Comparison of ENCODE assay signal across 1 cellular context in the genomic region with DNA sequence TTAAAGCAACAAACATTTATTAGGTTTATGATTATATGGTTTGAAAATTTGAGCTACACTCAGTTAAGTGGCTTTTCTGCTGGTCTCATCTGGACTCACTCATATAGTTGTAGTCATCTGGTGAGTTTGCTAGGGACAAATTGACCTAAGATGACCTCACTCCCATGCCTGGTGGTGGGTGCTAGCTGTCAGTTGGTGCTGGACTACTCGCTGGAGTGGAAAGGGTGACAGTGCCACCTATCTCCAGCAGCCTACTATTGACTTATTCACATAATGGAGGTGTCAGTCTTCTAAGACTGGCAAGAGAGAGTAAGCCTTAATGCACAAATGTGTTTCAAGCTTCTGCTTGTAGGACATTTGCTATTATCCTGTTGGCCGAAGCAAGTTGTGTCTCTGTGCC.
TF ChIP-seq lines count a peak whose summit lies in the region.

No MANE protein-coding gene starts in this region.

TF ChIP-seq in Ishikawa, 13 proteins besides CTCF, POLR2A, EP300 and RAD21 (continued from another document):
- TF ChIP-seq, protein P1, sequence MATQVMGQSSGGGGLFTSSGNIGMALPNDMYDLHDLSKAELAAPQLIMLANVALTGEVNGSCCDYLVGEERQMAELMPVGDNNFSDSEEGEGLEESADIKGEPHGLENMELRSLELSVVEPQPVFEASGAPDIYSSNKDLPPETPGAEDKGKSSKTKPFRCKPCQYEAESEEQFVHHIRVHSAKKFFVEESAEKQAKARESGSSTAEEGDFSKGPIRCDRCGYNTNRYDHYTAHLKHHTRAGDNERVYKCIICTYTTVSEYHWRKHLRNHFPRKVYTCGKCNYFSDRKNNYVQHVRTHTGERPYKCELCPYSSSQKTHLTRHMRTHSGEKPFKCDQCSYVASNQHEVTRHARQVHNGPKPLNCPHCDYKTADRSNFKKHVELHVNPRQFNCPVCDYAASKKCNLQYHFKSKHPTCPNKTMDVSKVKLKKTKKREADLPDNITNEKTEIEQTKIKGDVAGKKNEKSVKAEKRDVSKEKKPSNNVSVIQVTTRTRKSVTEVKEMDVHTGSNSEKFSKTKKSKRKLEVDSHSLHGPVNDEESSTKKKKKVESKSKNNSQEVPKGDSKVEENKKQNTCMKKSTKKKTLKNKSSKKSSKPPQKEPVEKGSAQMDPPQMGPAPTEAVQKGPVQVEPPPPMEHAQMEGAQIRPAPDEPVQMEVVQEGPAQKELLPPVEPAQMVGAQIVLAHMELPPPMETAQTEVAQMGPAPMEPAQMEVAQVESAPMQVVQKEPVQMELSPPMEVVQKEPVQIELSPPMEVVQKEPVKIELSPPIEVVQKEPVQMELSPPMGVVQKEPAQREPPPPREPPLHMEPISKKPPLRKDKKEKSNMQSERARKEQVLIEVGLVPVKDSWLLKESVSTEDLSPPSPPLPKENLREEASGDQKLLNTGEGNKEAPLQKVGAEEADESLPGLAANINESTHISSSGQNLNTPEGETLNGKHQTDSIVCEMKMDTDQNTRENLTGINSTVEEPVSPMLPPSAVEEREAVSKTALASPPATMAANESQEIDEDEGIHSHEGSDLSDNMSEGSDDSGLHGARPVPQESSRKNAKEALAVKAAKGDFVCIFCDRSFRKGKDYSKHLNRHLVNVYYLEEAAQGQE (IDR thresholded peaks at IDR 0.05; ENCODE audit: low read depth) = no peak
- TF ChIP-seq TCF12 (IDR thresholded peaks at IDR 0.05; ENCODE audit: low read depth) (no peak), TAF1 (IDR thresholded peaks at IDR 0.05; ENCODE audit: low read depth) (no peak), CREB1 (IDR thresholded peaks at IDR 0.05; ENCODE audit: low read depth) (no peak), ZBTB7A (IDR thresholded peaks at IDR 0.05; ENCODE audit: low read depth) (no peak), NFIC (IDR thresholded peaks at IDR 0.05) (no peak), TEAD4 (IDR thresholded peaks at IDR 0.05) (no peak)
